Comparison of ENCODE assay signal across 1 cellular context in genomic region chr19:5691930-5692784, GRCh38.
TF ChIP-seq lines count a peak whose summit lies in the region.

No MANE protein-coding gene starts in this region.

TF ChIP-seq in K562, 482 proteins besides CTCF, POLR2A, EP300 and RAD21 (continued from another document and continues in another):
- TF ChIP-seq PRDM10 (IDR thresholded peaks at IDR 0.05; ENCODE audit: partially characterized antibody) (no peak), ZBED1 (IDR thresholded peaks at IDR 0.05) (no peak; the same call in 1 of the 2 replicates), ZBTB11 (CRISPR knock-in tag; IDR thresholded peaks at IDR 0.05) (no peak), SMAD4 (CRISPR knock-in tag; conservative IDR thresholded peaks at IDR 0.05) (0 out of 2 replicates have a peak, but pooled peaks have one; percentile 26), GTF3C2 (IDR thresholded peaks at IDR 0.05; ENCODE audit: borderline replicate concordance, extremely low read depth, insufficient read length) (no peak), ZNF699 (CRISPR knock-in tag; IDR thresholded peaks at IDR 0.05; ENCODE audit: insufficient replicate concordance) (no peak), IRF2 (CRISPR knock-in tag; IDR thresholded peaks at IDR 0.05) (no peak), POLR2AphosphoS2 (IDR thresholded peaks at IDR 0.05; ENCODE audit: low read length) (peak; percentile 37), ZNF280A (IDR thresholded peaks at IDR 0.05; ENCODE audit: low read depth, partially characterized antibody) (no peak), ZBTB17 (CRISPR knock-in tag; IDR thresholded peaks at IDR 0.05) (peak; percentile 10; the same call in 1 of the 2 replicates), C11orf30 (IDR thresholded peaks at IDR 0.05; ENCODE audit: low read depth) (no peak), HNRNPH1 (optimal IDR thresholded peaks at IDR 0.05; ENCODE audit: low read depth, low read length) (no peak), ZNF316 (IDR thresholded peaks at IDR 0.05) (no peak), STAG1 (CRISPR knock-in tag; IDR thresholded peaks at IDR 0.05; ENCODE audit: borderline replicate concordance) (no peak), MLLT1 (IDR thresholded peaks at IDR 0.05) (no peak), TCF3 (CRISPR knock-in tag; IDR thresholded peaks at IDR 0.05) (no peak), POU5F1 (IDR thresholded peaks at IDR 0.05; ENCODE audit: borderline replicate concordance, low read depth, low read length, partially characterized antibody) (no peak), EZH2 (IDR thresholded peaks at IDR 0.05; ENCODE audit: borderline replicate concordance, low read depth, low read length) (no peak), ZFP30 (CRISPR knock-in tag; IDR thresholded peaks at IDR 0.05; ENCODE audit: borderline replicate concordance) (no peak), CC2D1A (IDR thresholded peaks at IDR 0.05) (no peak), AFF1 (IDR thresholded peaks at IDR 0.05; ENCODE audit: low read depth in 1 of 2, partially characterized antibody in 2 of 2) (no peak), SMAD3 (CRISPR knock-in tag; conservative IDR thresholded peaks at IDR 0.05) (no peak), LEF1 (IDR thresholded peaks at IDR 0.05) (no peak), ZNF511 (CRISPR knock-in tag; IDR thresholded peaks at IDR 0.05) (no peak), ZNF24 (IDR thresholded peaks at IDR 0.05) (no peak), ZNF274 (IDR thresholded peaks at IDR 0.05; ENCODE audit: borderline replicate concordance, low read depth, low read length) (no peak), HMBOX1 (IDR thresholded peaks at IDR 0.05) (no peak), GTF2A2 (tag; IDR thresholded peaks at IDR 0.05) (no peak), TRIM28 (IDR thresholded peaks at IDR 0.05) (no peak), MAFF (IDR thresholded peaks at IDR 0.05; ENCODE audit: low read length) (no peak), ETS1 (conservative IDR thresholded peaks at IDR 0.05; ENCODE audit: control insufficient read depth, low read depth, low read length) (no peak; the same call in 1 of the 2 replicates), TAF9B (IDR thresholded peaks at IDR 0.05; ENCODE audit: partially characterized antibody) (no peak), KAT2B (IDR thresholded peaks at IDR 0.05; ENCODE audit: low read depth, low read length) (no peak), ESRRB (CRISPR knock-in tag; IDR thresholded peaks at IDR 0.05; ENCODE audit: borderline replicate concordance) (no peak), ARID3A (IDR thresholded peaks at IDR 0.05; ENCODE audit: borderline replicate concordance, low read depth, low read length) (no peak), ZNF707 (CRISPR knock-in tag; conservative IDR thresholded peaks at IDR 0.05) (no peak), TOE1 (IDR thresholded peaks at IDR 0.05; ENCODE audit: borderline replicate concordance) (no peak), TOE1 (CRISPR knock-in tag; IDR thresholded peaks at IDR 0.05; ENCODE audit: borderline replicate concordance, low read depth) (no peak)
